ENCODE assay signal across 12 cellular contexts in genomic region chr3:40258555-40258954, GRCh38. TPM values are rescaled to one million over a fixed set of nuclear protein-coding genes. Genes with fewer than 3 reads are reported as not detected.
DNase-seq lines count a peak whose midpoint lies in the region; ATAC-seq and TF ChIP-seq lines count a peak whose summit lies in the region.
"Had no signal": no experiment of that assay in that cellular context is flagged by ENCODE, and none has a peak within 500 bp of the region (broad histone marks: within the 10 kb centered on the region; RNA-seq: fewer than 3 reads in every experiment).

No MANE protein-coding gene starts in this region.

- H3K4me3 ChIP-seq in epithelial cell of proximal tubule (ENCODE audit: low read depth, low read length) = no peak overlapping the region
- H3K4me3 ChIP-seq: ascending aorta had no signal

- DNase-seq in stimulated activated CD4-positive, alpha-beta T cell treated with anti-CD3 and anti-CD28 coated beads, Interleukin-1b, Interleukin-23, amount 100 ng/mL, for 48 hours = peak; percentile 1
- DNase-seq in stimulated activated CD4-positive, alpha-beta T cell treated with anti-CD3 and anti-CD28 coated beads, Interleukin-12 subunit alpha, Interleukin-12 subunit beta, amount 100 ng/mL, for 4 hours = no peak
- DNase-seq in RKO (ENCODE audit: low spot score) (peak; percentile 67), epithelial cell of proximal tubule (ENCODE audit: low read depth) (no peak), stromal cell of bone marrow (ENCODE audit: low read depth) (peak; percentile 17), NCI-H2171 treated with DMSO at 0.1 percent for 48 hours (lab: John Stamatoyannopoulos, UW) (no peak), NCI-H187 treated with DMSO at 0.1 percent for 48 hours (lab: John Stamatoyannopoulos, UW) (no peak)
- DNase-seq: NCI-H1092 treated with DMSO at 0.1 percent for 48 hours; NK-92 treated with Interleukin-12 subunit alpha and Interleukin-12 subunit beta, amount 100 ng/mL, for 24 hours had no signal

- ATAC-seq in HG02642 (IDR thresholded peaks at IDR 0.05; ENCODE audit: poor library complexity, unreplicated experiment) = no peak
- ATAC-seq: left lobe of liver had no signal

- TF ChIP-seq CTCF in epithelial cell of proximal tubule (conservative IDR thresholded peaks at IDR 0.05; ENCODE audit: low read depth, low read length) = peak; percentile 14

RNA-seq across cellular contexts. Expression of gene EIF1B, which starts 51.0 kb away (rescaled TPM):
- 10.4 and 14.3 TPM in 2 replicates for total RNA-seq in epithelial cell of proximal tubule

Comparison
In these comparisons a context has a peak if more than half of its experiments do, and no peak if none do; other contexts are left out.
1. DNase-seq: peak in stimulated activated CD4-positive, alpha-beta T cell treated with anti-CD3 and anti-CD28 coated beads, Interleukin-1b, Interleukin-23, amount 100 ng/mL, for 48 hours (single experiment), RKO (single experiment) and stromal cell of bone marrow (single experiment); none in stimulated activated CD4-positive, alpha-beta T cell treated with anti-CD3 and anti-CD28 coated beads, Interleukin-12 subunit alpha, Interleukin-12 subunit beta, amount 100 ng/mL, for 4 hours (single experiment), epithelial cell of proximal tubule (single experiment), NCI-H2171 treated with DMSO at 0.1 percent for 48 hours (single experiment) and NCI-H187 treated with DMSO at 0.1 percent for 48 hours (single experiment).